In genomic region chr15:73926191-73927002, GRCh38 we compare ENCODE assay signal across 1 cellular context.
TF ChIP-seq lines count a peak whose summit lies in the region.

A gene with protein sequence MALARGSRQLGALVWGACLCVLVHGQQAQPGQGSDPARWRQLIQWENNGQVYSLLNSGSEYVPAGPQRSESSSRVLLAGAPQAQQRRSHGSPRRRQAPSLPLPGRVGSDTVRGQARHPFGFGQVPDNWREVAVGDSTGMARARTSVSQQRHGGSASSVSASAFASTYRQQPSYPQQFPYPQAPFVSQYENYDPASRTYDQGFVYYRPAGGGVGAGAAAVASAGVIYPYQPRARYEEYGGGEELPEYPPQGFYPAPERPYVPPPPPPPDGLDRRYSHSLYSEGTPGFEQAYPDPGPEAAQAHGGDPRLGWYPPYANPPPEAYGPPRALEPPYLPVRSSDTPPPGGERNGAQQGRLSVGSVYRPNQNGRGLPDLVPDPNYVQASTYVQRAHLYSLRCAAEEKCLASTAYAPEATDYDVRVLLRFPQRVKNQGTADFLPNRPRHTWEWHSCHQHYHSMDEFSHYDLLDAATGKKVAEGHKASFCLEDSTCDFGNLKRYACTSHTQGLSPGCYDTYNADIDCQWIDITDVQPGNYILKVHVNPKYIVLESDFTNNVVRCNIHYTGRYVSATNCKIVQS (plus strand): TSS chr15:73926462. CDS start chr15:73926784, 322 bp downstream.

TF ChIP-seq in H1, 55 proteins besides CTCF, POLR2A, EP300 and RAD21 (continued from another document):
- TF ChIP-seq KDM4A (IDR thresholded peaks at IDR 0.05; ENCODE audit: low read depth, low read length, severe bottlenecking) (peak; percentile 49), USF2 (IDR thresholded peaks at IDR 0.05; ENCODE audit: low read length) (no peak), RNF2 (IDR thresholded peaks at IDR 0.05; ENCODE audit: borderline replicate concordance, low read depth, low read length, missing control alignments, poor library complexity, severe bottlenecking) (no peak), HDAC6 (IDR thresholded peaks at IDR 0.05; ENCODE audit: low read depth, low read length) (no peak), TAF1 (IDR thresholded peaks at IDR 0.05; ENCODE audit: low read depth, low read length) (peak; percentile 82), SIN3A (conservative IDR thresholded peaks at IDR 0.05 in 1 of 2, IDR thresholded peaks at IDR 0.05 in 1 of 2; ENCODE audit: low read depth in 1 of 2, low read length in 2 of 2) (peak in 1 of 2 experiments; percentile 56; a peak in 2 of 4 replicates), BCL11A (IDR thresholded peaks at IDR 0.05; ENCODE audit: low read depth in 2 of 2, low read length in 2 of 2) (no peak), TBP (IDR thresholded peaks at IDR 0.05; ENCODE audit: low read depth, low read length) (peak; percentile 78), POU5F1 (IDR thresholded peaks at IDR 0.05; ENCODE audit: low read depth, low read length) (no peak), SP4 (IDR thresholded peaks at IDR 0.05; ENCODE audit: low read length) (peak; percentile 57; the same call in 1 of the 2 replicates), NANOG (IDR thresholded peaks at IDR 0.05; ENCODE audit: insufficient read depth, low read depth, low read length, poor library complexity, severe bottlenecking) (no peak), SP2 (IDR thresholded peaks at IDR 0.05; ENCODE audit: low read length) (no peak), TAF7 (optimal IDR thresholded peaks at IDR 0.05; ENCODE audit: borderline replicate concordance, low read depth, low read length) (peak; percentile 7), TCF12 (IDR thresholded peaks at IDR 0.05; ENCODE audit: low read depth, low read length) (no peak), SRF (IDR thresholded peaks at IDR 0.05; ENCODE audit: low read depth, low read length) (no peak), KDM1A (IDR thresholded peaks at IDR 0.05; ENCODE audit: borderline replicate concordance, low read length) (peak; percentile 88; the same call in 1 of the 2 replicates), EGR1 (IDR thresholded peaks at IDR 0.05; ENCODE audit: borderline replicate concordance, low read depth, low read length) (peak; percentile 82), BACH1 (IDR thresholded peaks at IDR 0.05; ENCODE audit: low read length) (no peak), GABPA (IDR thresholded peaks at IDR 0.05; ENCODE audit: borderline replicate concordance, insufficient read depth, low read length) (peak; percentile 55; the same call in 1 of the 2 replicates), EZH2 (IDR thresholded peaks at IDR 0.05; ENCODE audit: low read depth, low read length, severe bottlenecking) (no peak), MAFK (IDR thresholded peaks at IDR 0.05; ENCODE audit: low read depth, low read length) (no peak), HDAC2 (IDR thresholded peaks at IDR 0.05; ENCODE audit: borderline replicate concordance in 1 of 2, low read depth in 2 of 2, low read length in 2 of 2) (peak in 1 of 2 experiments; percentile 47; a peak in 3 of 4 replicates), SAP30 (IDR thresholded peaks at IDR 0.05; ENCODE audit: insufficient read depth, insufficient replicate concordance, low read length) (no peak), NRF1 (IDR thresholded peaks at IDR 0.05; ENCODE audit: low read depth, low read length) (no peak), BRCA1 (IDR thresholded peaks at IDR 0.05; ENCODE audit: low read depth, low read length) (no peak), CHD2 (IDR thresholded peaks at IDR 0.05; ENCODE audit: low read length) (no peak), SIX5 (IDR thresholded peaks at IDR 0.05; ENCODE audit: low read depth, low read length) (no peak), TEAD4 (IDR thresholded peaks at IDR 0.05; ENCODE audit: low read depth, low read length) (peak; percentile 91)
- TF ChIP-seq, protein P1, sequence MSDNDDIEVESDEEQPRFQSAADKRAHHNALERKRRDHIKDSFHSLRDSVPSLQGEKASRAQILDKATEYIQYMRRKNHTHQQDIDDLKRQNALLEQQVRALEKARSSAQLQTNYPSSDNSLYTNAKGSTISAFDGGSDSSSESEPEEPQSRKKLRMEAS (IDR thresholded peaks at IDR 0.05): peak; percentile 42
